9 cellular contexts compared by ENCODE assay signal in the genomic region with DNA sequence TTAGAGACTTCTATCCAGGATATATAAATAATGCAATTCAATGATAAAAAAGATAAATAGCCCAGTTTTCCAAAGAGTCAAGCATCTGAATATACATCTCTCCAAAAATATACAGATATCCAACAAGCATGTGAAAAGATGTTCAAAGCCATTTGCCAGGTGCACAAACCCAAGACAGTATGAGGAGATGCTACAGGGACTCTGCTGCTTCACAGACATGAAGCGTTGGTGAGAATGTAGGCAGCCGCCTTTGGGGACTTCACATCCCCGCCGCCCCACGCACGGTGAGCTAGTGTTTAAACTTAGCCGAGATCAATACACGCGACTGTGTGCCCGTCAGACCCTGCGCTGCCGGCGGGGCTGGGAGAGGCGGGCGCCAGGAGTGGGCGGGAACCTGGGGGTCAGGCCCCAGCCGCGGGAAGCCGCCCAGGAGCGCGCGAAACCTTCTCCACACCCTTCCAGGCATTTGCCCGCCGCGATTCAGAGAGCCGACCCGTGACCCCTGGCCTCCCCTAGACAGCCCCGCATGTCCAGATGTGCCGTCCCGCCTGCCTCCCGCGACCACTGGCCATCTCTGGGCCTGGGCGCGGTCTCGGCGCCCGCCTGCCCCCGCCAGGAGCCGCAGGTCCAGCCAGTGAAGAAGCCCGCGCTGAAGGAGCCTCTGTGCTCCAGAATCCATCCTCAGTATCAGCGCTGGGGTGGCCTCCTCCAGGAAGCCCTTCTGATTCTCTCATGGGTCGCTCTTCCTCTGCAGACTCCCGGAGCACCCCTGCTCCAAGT. TPM values are rescaled to one million over a fixed set of nuclear protein-coding genes. Genes with fewer than 3 reads are reported as not detected.
DNase-seq lines count a peak whose midpoint lies in the region; ATAC-seq and TF ChIP-seq lines count a peak whose summit lies in the region.
"Had no signal": no experiment of that assay in that cellular context is flagged by ENCODE, and none has a peak within 500 bp of the region (broad histone marks: within the 10 kb centered on the region; RNA-seq: fewer than 3 reads in every experiment).

No MANE protein-coding gene starts in this region.

- H3K4me1 Mint-ChIP-seq in natural killer cell treated with Interleukin-12 subunit alpha and Interleukin-12 subunit beta and Interleukin-15 and Interleukin-18, amount 100 ng/mL, for 72 hours (ENCODE audit: low read depth in 2 of 2): peaks cover 4 to 10% of the 10 kb centered on the region in 2 donors

- H3K27me3 Mint-ChIP-seq in natural killer cell treated with Interleukin-12 subunit alpha and Interleukin-12 subunit beta and Interleukin-15 and Interleukin-18, amount 100 ng/mL, for 72 hours: peaks cover 47 to 72% of the 10 kb centered on the region in 2 donors

- H3K9me3 Mint-ChIP-seq in natural killer cell treated with Interleukin-12 subunit alpha and Interleukin-12 subunit beta and Interleukin-15 and Interleukin-18, amount 100 ng/mL, for 72 hours: no peaks in the 10 kb centered on the region

- peak; percentile 29 for DNase-seq in stimulated activated CD4-positive, alpha-beta T cell treated with anti-CD3 and anti-CD28 coated beads, Interleukin-2, amount 100 ng/mL, for 4 hours (ENCODE audit: low read depth)
- DNase-seq in stimulated activated CD4-positive, alpha-beta T cell treated with anti-CD3 and anti-CD28 coated beads, Interleukin-1b, Interleukin-23, amount 100 ng/mL, for 48 hours: no peak
- DNase-seq in natural killer cell treated with Interleukin-12 subunit alpha and Interleukin-12 subunit beta and Interleukin-15 and Interleukin-18, amount 100 ng/mL, for 72 hours (ENCODE audit: low spot score): no peak
- DNase-seq in HPDE6-E6E7 (ENCODE audit: extremely low spot score): no peak
- no peak for DNase-seq in Kasumi-1 (lab: John Stamatoyannopoulos, UW)

- no peaks in the 10 kb centered on the region for H3K36me3 Mint-ChIP-seq in natural killer cell treated with Interleukin-12 subunit alpha and Interleukin-12 subunit beta and Interleukin-15 and Interleukin-18, amount 100 ng/mL, for 72 hours

- H3K27me3 ChIP-seq in duodenal mucosa (ENCODE audit: control insufficient read depth in 1 of 2, insufficient read depth in 2 of 2, low read length in 2 of 2): peaks cover 20 to 24% of the 10 kb centered on the region in 2 donors

- peak overlapping the region; percentile 65 for H3K4me3 ChIP-seq in duodenal mucosa (ENCODE audit: low read depth in 1 of 2, low read length in 2 of 2)

- H3K27ac ChIP-seq in duodenal mucosa (ENCODE audit: low read depth, low read length): no peak overlapping the region

- TF ChIP-seq POLR2A in Raji (IDR thresholded peaks at IDR 0.05; ENCODE audit: insufficient read depth, low read depth, low read length): peak; percentile 82

- H3K4me3 Mint-ChIP-seq in natural killer cell treated with Interleukin-12 subunit alpha and Interleukin-12 subunit beta and Interleukin-15 and Interleukin-18, amount 100 ng/mL, for 72 hours: peak overlapping the region; percentile 78

- peak overlapping the region; percentile 6 to 12 for H3K9ac ChIP-seq in duodenal mucosa (ENCODE audit: low read depth in 1 of 2, low read length in 2 of 2)

- no peaks in the 10 kb centered on the region for H3K9me3 ChIP-seq in duodenal mucosa (ENCODE audit: control insufficient read depth in 1 of 2, low read length in 2 of 2)

- ATAC-seq in HG02981 (IDR thresholded peaks at IDR 0.05; ENCODE audit: unreplicated experiment): peak; percentile 34
- peak; percentile 50 to 56 for ATAC-seq in natural killer cell treated with Interleukin-12 subunit alpha and Interleukin-12 subunit beta and Interleukin-15 and Interleukin-18, amount 100 ng/mL, for 72 hours

- peaks cover 11 to 22% of the 10 kb centered on the region in 2 donors for H3K4me1 ChIP-seq in duodenal mucosa (ENCODE audit: control insufficient read depth in 1 of 2, insufficient read depth in 2 of 2, low read length in 2 of 2)

- H3K36me3 ChIP-seq in duodenal mucosa (ENCODE audit: control insufficient read depth in 1 of 2, insufficient read depth in 2 of 2, low read length in 2 of 2): no peaks in the 10 kb centered on the region

- H3K27ac Mint-ChIP-seq in natural killer cell treated with Interleukin-12 subunit alpha and Interleukin-12 subunit beta and Interleukin-15 and Interleukin-18, amount 100 ng/mL, for 72 hours: no peak overlapping the region

RNA-seq across cellular contexts. Expression of a gene that starts 0.8 kb away (rescaled TPM):
- 1 to 10 TPM in 1 of 2 donors, not detected in 1; 7.5 TPM for total RNA-seq in natural killer cell treated with Interleukin-12 subunit alpha and Interleukin-12 subunit beta and Interleukin-15 and Interleukin-18, amount 100 ng/mL, for 72 hours

RNA-seq across cellular contexts. Expression of a gene that starts 57.8 kb away (rescaled TPM):
- not detected for total RNA-seq in natural killer cell treated with Interleukin-12 subunit alpha and Interleukin-12 subunit beta and Interleukin-15 and Interleukin-18, amount 100 ng/mL, for 72 hours
- total RNA-seq: temporal lobe had no signal
